ENCODE assay signal across 1 cellular context in the genomic region with DNA sequence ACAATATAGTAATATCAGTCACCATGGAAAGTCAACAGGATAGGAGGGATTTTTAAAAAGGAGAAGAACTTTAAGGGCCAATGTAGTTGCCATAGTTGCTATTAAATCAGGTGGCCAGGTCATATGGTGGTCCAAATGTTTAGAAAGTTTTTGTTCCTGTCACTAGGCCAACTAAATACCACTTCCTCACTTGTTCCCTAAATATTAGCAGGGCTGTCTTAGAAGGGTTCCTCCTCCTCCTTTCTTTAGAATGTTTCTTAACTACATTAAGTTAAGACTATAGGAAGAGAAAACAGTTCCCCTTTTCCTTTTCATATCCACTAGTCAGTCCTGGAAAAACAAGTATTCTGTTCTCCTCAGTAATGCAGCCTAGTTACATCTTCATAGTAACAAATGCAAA.
TF ChIP-seq lines count a peak whose summit lies in the region.

No MANE protein-coding gene starts in this region.

TF ChIP-seq in GM23338, 12 proteins besides CTCF, POLR2A, EP300 and RAD21 (continued from another document):
- TF ChIP-seq, protein P1, sequence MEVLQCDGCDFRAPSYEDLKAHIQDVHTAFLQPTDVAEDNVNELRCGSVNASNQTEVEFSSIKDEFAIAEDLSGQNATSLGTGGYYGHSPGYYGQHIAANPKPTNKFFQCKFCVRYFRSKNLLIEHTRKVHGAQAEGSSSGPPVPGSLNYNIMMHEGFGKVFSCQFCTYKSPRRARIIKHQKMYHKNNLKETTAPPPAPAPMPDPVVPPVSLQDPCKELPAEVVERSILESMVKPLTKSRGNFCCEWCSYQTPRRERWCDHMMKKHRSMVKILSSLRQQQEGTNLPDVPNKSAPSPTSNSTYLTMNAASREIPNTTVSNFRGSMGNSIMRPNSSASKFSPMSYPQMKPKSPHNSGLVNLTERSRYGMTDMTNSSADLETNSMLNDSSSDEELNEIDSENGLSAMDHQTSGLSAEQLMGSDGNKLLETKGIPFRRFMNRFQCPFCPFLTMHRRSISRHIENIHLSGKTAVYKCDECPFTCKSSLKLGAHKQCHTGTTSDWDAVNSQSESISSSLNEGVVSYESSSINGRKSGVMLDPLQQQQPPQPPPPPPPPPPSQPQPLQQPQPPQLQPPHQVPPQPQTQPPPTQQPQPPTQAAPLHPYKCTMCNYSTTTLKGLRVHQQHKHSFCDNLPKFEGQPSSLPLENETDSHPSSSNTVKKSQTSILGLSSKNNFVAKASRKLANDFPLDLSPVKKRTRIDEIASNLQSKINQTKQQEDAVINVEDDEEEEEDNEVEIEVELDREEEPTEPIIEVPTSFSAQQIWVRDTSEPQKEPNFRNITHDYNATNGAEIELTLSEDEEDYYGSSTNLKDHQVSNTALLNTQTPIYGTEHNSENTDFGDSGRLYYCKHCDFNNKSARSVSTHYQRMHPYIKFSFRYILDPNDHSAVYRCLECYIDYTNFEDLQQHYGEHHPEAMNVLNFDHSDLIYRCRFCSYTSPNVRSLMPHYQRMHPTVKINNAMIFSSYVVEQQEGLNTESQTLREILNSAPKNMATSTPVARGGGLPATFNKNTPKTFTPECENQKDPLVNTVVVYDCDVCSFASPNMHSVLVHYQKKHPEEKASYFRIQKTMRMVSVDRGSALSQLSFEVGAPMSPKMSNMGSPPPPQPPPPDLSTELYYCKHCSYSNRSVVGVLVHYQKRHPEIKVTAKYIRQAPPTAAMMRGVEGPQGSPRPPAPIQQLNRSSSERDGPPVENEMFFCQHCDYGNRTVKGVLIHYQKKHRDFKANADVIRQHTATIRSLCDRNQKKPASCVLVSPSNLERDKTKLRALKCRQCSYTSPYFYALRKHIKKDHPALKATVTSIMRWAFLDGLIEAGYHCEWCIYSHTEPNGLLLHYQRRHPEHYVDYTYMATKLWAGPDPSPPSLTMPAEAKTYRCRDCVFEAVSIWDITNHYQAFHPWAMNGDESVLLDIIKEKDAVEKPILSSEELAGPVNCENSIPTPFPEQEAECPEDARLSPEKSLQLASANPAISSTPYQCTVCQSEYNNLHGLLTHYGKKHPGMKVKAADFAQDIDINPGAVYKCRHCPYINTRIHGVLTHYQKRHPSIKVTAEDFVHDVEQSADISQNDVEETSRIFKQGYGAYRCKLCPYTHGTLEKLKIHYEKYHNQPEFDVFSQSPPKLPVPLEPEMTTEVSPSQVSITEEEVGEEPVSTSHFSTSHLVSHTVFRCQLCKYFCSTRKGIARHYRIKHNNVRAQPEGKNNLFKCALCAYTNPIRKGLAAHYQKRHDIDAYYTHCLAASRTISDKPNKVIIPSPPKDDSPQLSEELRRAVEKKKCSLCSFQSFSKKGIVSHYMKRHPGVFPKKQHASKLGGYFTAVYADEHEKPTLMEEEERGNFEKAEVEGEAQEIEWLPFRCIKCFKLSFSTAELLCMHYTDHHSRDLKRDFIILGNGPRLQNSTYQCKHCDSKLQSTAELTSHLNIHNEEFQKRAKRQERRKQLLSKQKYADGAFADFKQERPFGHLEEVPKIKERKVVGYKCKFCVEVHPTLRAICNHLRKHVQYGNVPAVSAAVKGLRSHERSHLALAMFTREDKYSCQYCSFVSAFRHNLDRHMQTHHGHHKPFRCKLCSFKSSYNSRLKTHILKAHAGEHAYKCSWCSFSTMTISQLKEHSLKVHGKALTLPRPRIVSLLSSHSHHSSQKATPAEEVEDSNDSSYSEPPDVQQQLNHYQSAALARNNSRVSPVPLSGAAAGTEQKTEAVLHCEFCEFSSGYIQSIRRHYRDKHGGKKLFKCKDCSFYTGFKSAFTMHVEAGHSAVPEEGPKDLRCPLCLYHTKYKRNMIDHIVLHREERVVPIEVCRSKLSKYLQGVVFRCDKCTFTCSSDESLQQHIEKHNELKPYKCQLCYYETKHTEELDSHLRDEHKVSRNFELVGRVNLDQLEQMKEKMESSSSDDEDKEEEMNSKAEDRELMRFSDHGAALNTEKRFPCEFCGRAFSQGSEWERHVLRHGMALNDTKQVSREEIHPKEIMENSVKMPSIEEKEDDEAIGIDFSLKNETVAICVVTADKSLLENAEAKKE (CRISPR knock-in tag; IDR thresholded peaks at IDR 0.05): no peak
- TF ChIP-seq, protein P2, sequence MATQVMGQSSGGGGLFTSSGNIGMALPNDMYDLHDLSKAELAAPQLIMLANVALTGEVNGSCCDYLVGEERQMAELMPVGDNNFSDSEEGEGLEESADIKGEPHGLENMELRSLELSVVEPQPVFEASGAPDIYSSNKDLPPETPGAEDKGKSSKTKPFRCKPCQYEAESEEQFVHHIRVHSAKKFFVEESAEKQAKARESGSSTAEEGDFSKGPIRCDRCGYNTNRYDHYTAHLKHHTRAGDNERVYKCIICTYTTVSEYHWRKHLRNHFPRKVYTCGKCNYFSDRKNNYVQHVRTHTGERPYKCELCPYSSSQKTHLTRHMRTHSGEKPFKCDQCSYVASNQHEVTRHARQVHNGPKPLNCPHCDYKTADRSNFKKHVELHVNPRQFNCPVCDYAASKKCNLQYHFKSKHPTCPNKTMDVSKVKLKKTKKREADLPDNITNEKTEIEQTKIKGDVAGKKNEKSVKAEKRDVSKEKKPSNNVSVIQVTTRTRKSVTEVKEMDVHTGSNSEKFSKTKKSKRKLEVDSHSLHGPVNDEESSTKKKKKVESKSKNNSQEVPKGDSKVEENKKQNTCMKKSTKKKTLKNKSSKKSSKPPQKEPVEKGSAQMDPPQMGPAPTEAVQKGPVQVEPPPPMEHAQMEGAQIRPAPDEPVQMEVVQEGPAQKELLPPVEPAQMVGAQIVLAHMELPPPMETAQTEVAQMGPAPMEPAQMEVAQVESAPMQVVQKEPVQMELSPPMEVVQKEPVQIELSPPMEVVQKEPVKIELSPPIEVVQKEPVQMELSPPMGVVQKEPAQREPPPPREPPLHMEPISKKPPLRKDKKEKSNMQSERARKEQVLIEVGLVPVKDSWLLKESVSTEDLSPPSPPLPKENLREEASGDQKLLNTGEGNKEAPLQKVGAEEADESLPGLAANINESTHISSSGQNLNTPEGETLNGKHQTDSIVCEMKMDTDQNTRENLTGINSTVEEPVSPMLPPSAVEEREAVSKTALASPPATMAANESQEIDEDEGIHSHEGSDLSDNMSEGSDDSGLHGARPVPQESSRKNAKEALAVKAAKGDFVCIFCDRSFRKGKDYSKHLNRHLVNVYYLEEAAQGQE (IDR thresholded peaks at IDR 0.05; ENCODE audit: unreplicated experiment): no peak
- TF ChIP-seq POLR2AphosphoS5 (IDR thresholded peaks at IDR 0.05; ENCODE audit: low read depth) (no peak), STAT1 (IDR thresholded peaks at IDR 0.05; ENCODE audit: unreplicated experiment) (no peak), JUNB (IDR thresholded peaks at IDR 0.05; ENCODE audit: unreplicated experiment) (no peak), EZH2phosphoT487 (IDR thresholded peaks at IDR 0.05; ENCODE audit: unreplicated experiment) (no peak), ZNF114 (CRISPR knock-in tag; IDR thresholded peaks at IDR 0.05) (no peak)
